ENCODE assay signal across 26 cellular contexts in the genomic region with DNA sequence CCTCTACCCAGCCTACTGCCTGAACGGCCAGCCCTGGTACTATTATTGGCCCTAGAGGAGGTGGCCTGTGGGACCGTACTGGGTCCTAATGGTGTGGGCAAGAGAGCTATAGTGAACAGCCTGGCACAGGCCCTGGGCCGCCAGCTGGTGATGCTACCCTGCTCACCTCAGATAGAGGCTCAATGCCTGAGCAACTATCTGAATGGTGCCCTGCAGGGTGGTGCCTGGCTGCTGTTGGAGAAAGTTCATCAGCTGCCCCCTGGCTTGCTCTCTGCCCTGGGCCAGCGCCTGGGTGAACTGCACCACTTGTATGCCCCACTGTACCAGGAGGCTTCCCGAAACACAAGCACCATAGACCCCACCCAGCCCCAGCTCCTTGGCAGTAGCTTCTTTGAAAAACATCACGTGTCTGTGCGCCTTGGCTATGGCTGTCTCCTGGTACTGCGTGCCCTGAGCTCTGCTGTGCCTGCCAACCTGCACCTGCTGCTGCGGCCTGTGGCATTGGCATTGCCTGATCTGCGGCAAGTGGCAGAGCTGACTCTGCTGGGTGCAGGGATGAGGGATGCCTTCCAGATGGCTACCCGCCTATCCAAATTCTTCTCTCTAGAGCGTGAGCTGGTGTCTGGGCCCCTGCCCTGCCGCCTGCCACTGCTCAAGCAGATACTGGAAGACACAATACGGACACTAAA. TPM values are rescaled to one million over a fixed set of nuclear protein-coding genes. Genes with fewer than 3 reads are reported as not detected.
A peak's percentile ranks its signal among the peaks of the same experiment; 100 is the strongest.
DNase-seq lines count a peak whose midpoint lies in the region; ATAC-seq and TF ChIP-seq lines count a peak whose summit lies in the region.
"Had no signal": no experiment of that assay in that cellular context is flagged by ENCODE, and none has a peak within 500 bp of the region (broad histone marks: within the 10 kb centered on the region; RNA-seq: fewer than 3 reads in every experiment).

No MANE protein-coding gene starts in this region.

- peaks cover 14% of the 10 kb centered on the region for H3K4me1 ChIP-seq in body of pancreas
- H3K4me1 ChIP-seq in mesenchymal stem cell (ENCODE audit: control insufficient read depth, insufficient read depth, low read depth, low read length): peaks cover 6% of the 10 kb centered on the region
- H3K4me1 ChIP-seq: breast epithelium, lower lobe of right lung, sigmoid colon had no signal

- H3K9me3 ChIP-seq in body of pancreas (no peaks in the 10 kb centered on the region), mesenchymal stem cell (ENCODE audit: control insufficient read depth, low read length) (no peaks in the 10 kb centered on the region)
- H3K9me3 ChIP-seq: breast epithelium, lower lobe of right lung, sigmoid colon had no signal

- H3K79me1 ChIP-seq in mesenchymal stem cell (replicated peaks; ENCODE audit: low read length, poor library complexity, severe bottlenecking): no peaks in the 10 kb centered on the region

- no peak for TF ChIP-seq POLR2A in body of pancreas (IDR thresholded peaks at IDR 0.05)

- intact Hi-C loops in body of pancreas (cut with DNase I): no loop called here

- no peak overlapping the region for H2BK15ac ChIP-seq in mesenchymal stem cell (ENCODE audit: low read depth, poor library complexity, severe bottlenecking)

- no peak overlapping the region for H2AK5ac ChIP-seq in mesenchymal stem cell (ENCODE audit: low read length, severe bottlenecking)

- H3K36me3 ChIP-seq in body of pancreas (replicated peaks in 1 of 2; ENCODE audit: insufficient read depth in 1 of 2, low read depth in 2 of 2) (no peaks in the 10 kb centered on the region), mesenchymal stem cell (ENCODE audit: control insufficient read depth in 1 of 2, insufficient read depth in 2 of 2, low read depth in 1 of 2, low read length in 2 of 2) (peaks cover 25 to 50% of the 10 kb centered on the region in 2 experiments)
- H3K36me3 ChIP-seq: breast epithelium had no signal

- H3K27me3 ChIP-seq in body of pancreas (no peaks in the 10 kb centered on the region), mesenchymal stem cell (ENCODE audit: control insufficient read depth in 1 of 2, insufficient read depth in 1 of 2, low read length in 2 of 2) (no peaks in the 10 kb centered on the region)
- H3K27me3 ChIP-seq: breast epithelium, sigmoid colon had no signal

- no peak overlapping the region for H3K9ac ChIP-seq in mesenchymal stem cell (ENCODE audit: low read length)

- peak overlapping the region in 3 of 4 donors; percentile 17 to 56 (median 51) for H3K27ac ChIP-seq in body of pancreas
- H3K27ac ChIP-seq in mesenchymal stem cell (ENCODE audit: low read length, poor library complexity, severe bottlenecking): no peak overlapping the region
- H3K27ac ChIP-seq: breast epithelium, lower lobe of right lung, PC-9, sigmoid colon had no signal

- no peak overlapping the region for H2AFZ ChIP-seq in mesenchymal stem cell (ENCODE audit: low read depth, low read length)
- H2AFZ ChIP-seq: PC-9 had no signal

- DNase-seq in body of pancreas (peak in 2 of 4 donors; percentile 45 to 53), globus pallidus (ENCODE audit: low spot score) (peak; percentile 61), mesenchymal stem cell (no peak), superior temporal gyrus (ENCODE audit: extremely low spot score) (peak; percentile 39), HT-29 (ENCODE audit: low spot score) (no peak), NCI-H2107 (lab: John Stamatoyannopoulos, UW) (no peak)
- no peak for DNase-seq in activated CD8-positive, alpha-beta memory T cell treated with anti-CD3 and anti-CD28 coated beads, Interleukin-2, amount 50 U/mL, for 4 hours
- DNase-seq: activated CD8-positive, alpha-beta memory T cell treated with anti-CD3 and anti-CD28 coated beads, Interleukin-2, amount 10 ng/mL, durations not matched to agents 7 days and 5 days; activated naive CD4-positive, alpha-beta T cell treated with anti-CD3 and anti-CD28 coated beads for 36 hours; activated T-cell treated with anti-CD3 and anti-CD28 coated beads, Interleukin-2, amount 50 U/mL, for 72 hours; COR-L47; DMS53; islet precursor cell; lower lobe of right lung; NCI-H1092; NCI-H1694 treated with DMSO at 0.1 percent for 48 hours; NCI-H2171 treated with DMSO at 0.1 percent for 48 hours; NCI-H526; nephron progenitor cell; NK-92 treated with Interleukin-12 subunit alpha and Interleukin-12 subunit beta, amount 100 ng/mL, for 24 hours; PC-9; SIG-M5; sigmoid colon; trophoblast cell had no signal

- H2BK12ac ChIP-seq in mesenchymal stem cell (ENCODE audit: low read length in 2 of 2): no peak overlapping the region

- H3K14ac ChIP-seq in mesenchymal stem cell (ENCODE audit: low read length in 2 of 2): no peak overlapping the region

- H3K18ac ChIP-seq in mesenchymal stem cell (ENCODE audit: low read depth in 1 of 2, low read length in 2 of 2): no peak overlapping the region

- H4K91ac ChIP-seq in mesenchymal stem cell (ENCODE audit: low read length): peak overlapping the region; percentile 21

- no peak overlapping the region for H2BK5ac ChIP-seq in mesenchymal stem cell (ENCODE audit: low read depth, low read length, poor library complexity, severe bottlenecking)

- H2BK120ac ChIP-seq in mesenchymal stem cell (ENCODE audit: low read depth, low read length): no peak overlapping the region

- H4K8ac ChIP-seq in mesenchymal stem cell (ENCODE audit: low read length): no peak overlapping the region

- 95 to 96% methylated on average over 4 to 13 of the region's 14 CpGs for WGBS in body of pancreas, 2 donors
- WGBS in mesenchymal stem cell: 97% methylated on average over 14 of the region's 14 CpGs

- H3K4me2 ChIP-seq in mesenchymal stem cell (ENCODE audit: low read length, poor library complexity, severe bottlenecking): no peak overlapping the region
- H3K4me2 ChIP-seq: PC-9 had no signal

- no peak for ATAC-seq in body of pancreas
- ATAC-seq: activated CD8-positive, alpha-beta memory T cell treated with anti-CD3 and anti-CD28 coated beads, Interleukin-2, amount 10 ng/mL, durations not matched to agents 7 days and 5 days; activated T-cell treated with anti-CD3 and anti-CD28 coated beads, Interleukin-2, amount 50 U/mL, for 72 hours; HCT116 had no signal

- no peak overlapping the region for H3K23ac ChIP-seq in mesenchymal stem cell (ENCODE audit: low read length in 2 of 2)

- no peak overlapping the region for H3K4me3 ChIP-seq in body of pancreas
- no peak overlapping the region for H3K4me3 ChIP-seq in mesenchymal stem cell (ENCODE audit: insufficient read depth in 1 of 2, low read depth in 1 of 2, low read length in 2 of 2)
- H3K4me3 ChIP-seq: breast epithelium, lower lobe of right lung, PC-9, sigmoid colon had no signal

- no peak for TF ChIP-seq CTCF in body of pancreas (IDR thresholded peaks at IDR 0.05)

- no peak overlapping the region for H3K4ac ChIP-seq in mesenchymal stem cell (ENCODE audit: low read depth in 1 of 2, low read length in 2 of 2)

RNA-seq across cellular contexts. Expression of a gene that starts 49.0 kb away (rescaled TPM):
- 10 to 100 TPM; 14.5 to 19.1 TPM for total RNA-seq in body of pancreas
- 1.4 TPM for polyA plus RNA-seq in mesenchymal stem cell (2013, experiment 1 of 2)
- polyA plus RNA-seq in mesenchymal stem cell (2013, experiment 2 of 2): 1.4 TPM
- 4.5 and 8.8 TPM in 2 replicates for total RNA-seq in HT-29 (2014; rRNA removed; shearing (Covaris generic))

RNA-seq across cellular contexts. Expression of a gene that starts 57.4 kb away (rescaled TPM):
- total RNA-seq in body of pancreas: 1 to 10 TPM; 5.4 to 8.9 TPM
- polyA plus RNA-seq in mesenchymal stem cell (2013, experiment 1 of 2): 21.1 TPM
- 22.0 TPM for polyA plus RNA-seq in mesenchymal stem cell (2013, experiment 2 of 2)
- total RNA-seq in HT-29 (2014; rRNA removed; shearing (Covaris generic)): 21.4 TPM in 2 replicates

RNA-seq across cellular contexts. Expression of a gene that starts 57.5 kb away (rescaled TPM):
- total RNA-seq in body of pancreas: 100 to 1,000 TPM in 1 of 2 donors, 10 to 100 TPM in 1; 82.8 to 137 TPM
- 309 TPM for polyA plus RNA-seq in mesenchymal stem cell (2013, experiment 1 of 2)
- polyA plus RNA-seq in mesenchymal stem cell (2013, experiment 2 of 2): 311 TPM
- total RNA-seq in HT-29 (2014; rRNA removed; shearing (Covaris generic)): 150 and 151 TPM in 2 replicates

Comparison
In these comparisons a context has a peak if more than half of its experiments do, and no peak if none do; other contexts are left out.
1. DNase-seq: peak in globus pallidus (single experiment) and superior temporal gyrus (single experiment); none in mesenchymal stem cell (single experiment), HT-29 (single experiment), NCI-H2107 (single experiment) and activated CD8-positive, alpha-beta memory T cell treated with anti-CD3 and anti-CD28 coated beads, Interleukin-2, amount 50 U/mL, for 4 hours (single experiment).